In the genomic region with DNA sequence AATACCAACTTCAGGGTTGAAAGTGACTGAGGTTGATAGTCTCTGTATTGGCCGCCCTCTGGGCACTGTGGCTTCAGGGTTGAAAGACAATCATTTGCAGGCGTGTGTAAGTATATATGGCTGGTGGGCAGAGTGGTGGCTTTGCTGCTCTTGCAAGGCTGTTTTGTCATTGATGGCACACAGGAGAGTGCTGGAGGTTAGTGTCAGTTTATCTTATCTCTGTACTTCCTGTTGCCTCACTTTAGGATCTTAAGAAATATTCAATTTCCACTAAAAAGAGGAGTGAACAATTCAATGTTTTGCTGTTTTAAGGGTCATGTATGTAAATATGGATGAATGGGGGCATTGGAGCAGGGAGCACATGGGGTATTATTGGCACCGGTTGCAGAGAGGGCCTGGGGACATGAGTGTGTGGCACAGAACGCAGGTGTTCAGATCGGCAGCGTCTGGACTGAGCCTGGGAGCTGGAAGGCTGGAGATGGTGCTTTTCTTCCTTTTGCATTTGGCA, we compare ENCODE assay signal across 8 cellular contexts. TPM values are rescaled to one million over a fixed set of nuclear protein-coding genes. Genes with fewer than 3 reads are reported as not detected.
DNase-seq lines count a peak whose midpoint lies in the region; ATAC-seq, FAIRE-seq and TF ChIP-seq lines count a peak whose summit lies in the region.
"Had no signal": no experiment of that assay in that cellular context is flagged by ENCODE, and none has a peak within 500 bp of the region (broad histone marks: within the 10 kb centered on the region; RNA-seq: fewer than 3 reads in every experiment).

No MANE protein-coding gene starts in this region.

- H3K14ac ChIP-seq in IMR-90 (replicated peaks; ENCODE audit: low read depth, low read length): peak overlapping the region; percentile 22; the same call in 1 of the 2 replicates

- CTCF ChIA-PET in IMR-90 (lab: Yijun Ruan, JAX): no interaction called here
- CTCF ChIA-PET in activated CD8-positive, alpha-beta T cell treated with anti-CD3 and anti-CD28 coated beads, Interleukin-2, amount 10 ng/mL, durations not matched to agents 7 days and 5 days (lab: Charles Lee): interaction anchor here (0.6 to 6.2 kb wide), 9 partner anchors 7 to 298 kb away, joined by 3 to 54 read pairs (median 5); no protein-coding TSS in a partner anchor

- H3K27me3 ChIP-seq in IMR-90 (ENCODE audit: control insufficient read depth, insufficient read depth, low read length): no peaks in the 10 kb centered on the region

- H3K4me3 ChIP-seq in IMR-90 (ENCODE audit: insufficient read depth, low read depth, low read length): no peak overlapping the region

- DNase-seq in IMR-90 (no peak), progenitor cell of endocrine pancreas (ENCODE audit: low spot score, unreplicated experiment) (no peak), D721Med (ENCODE audit: insufficient read length, low spot score) (no peak), ureter (ENCODE audit: low spot score) (no peak)
- DNase-seq in activated CD8-positive, alpha-beta T cell treated with anti-CD3 and anti-CD28 coated beads, Interleukin-2, amount 10 ng/mL, durations not matched to agents 7 days and 5 days: peak; percentile 75

- H2AK5ac ChIP-seq in IMR-90 (ENCODE audit: low read depth, low read length): 0 out of 2 replicates have a peak overlapping the region, but pooled peaks have one; percentile 59

- H2BK15ac ChIP-seq in IMR-90 (ENCODE audit: low read depth, low read length): no peak overlapping the region; the same call in 2 of the 3 replicates

- peaks cover 31% of the 10 kb centered on the region for H4K20me1 ChIP-seq in IMR-90 (ENCODE audit: insufficient read depth, low read length)

- POLR2A ChIA-PET in IMR-90 (lab: Charles Lee; ENCODE audit: unreplicated experiment): no interaction called here
- POLR2A ChIA-PET in activated CD8-positive, alpha-beta T cell treated with anti-CD3 and anti-CD28 coated beads, Interleukin-2, amount 10 ng/mL, durations not matched to agents 7 days and 5 days (lab: Charles Lee): interaction anchor here (0.6 to 5.0 kb wide), 9 partner anchors 9 to 138 kb away, joined by 3 to 44 read pairs (median 4); no protein-coding TSS in a partner anchor

- no peaks in the 10 kb centered on the region for H3K36me3 ChIP-seq in IMR-90 (ENCODE audit: control insufficient read depth, insufficient read depth, low read length)

- peaks cover 36 to 81% of the 10 kb centered on the region in 2 experiments for H3K79me1 ChIP-seq in IMR-90 (ENCODE audit: low read depth in 1 of 2, low read length in 2 of 2)

- H3K9me3 Mint-ChIP-seq in activated CD8-positive, alpha-beta T cell treated with anti-CD3 and anti-CD28 coated beads, Interleukin-2, amount 10 ng/mL, durations not matched to agents 7 days and 5 days (ENCODE audit: insufficient read depth): no peaks in the 10 kb centered on the region
- H3K9me3 Mint-ChIP-seq in progenitor cell of endocrine pancreas (ENCODE audit: low read depth): no peaks in the 10 kb centered on the region

- no peak for TF ChIP-seq CTCF in IMR-90 (conservative IDR thresholded peaks at IDR 0.05; ENCODE audit: low read depth, low read length)
- no peak for TF ChIP-seq CTCF in progenitor cell of endocrine pancreas (IDR thresholded peaks at IDR 0.05; ENCODE audit: unreplicated experiment)
- no peak for TF ChIP-seq CTCF in D721Med (IDR thresholded peaks at IDR 0.05; ENCODE audit: insufficient read depth, missing control alignments)

- 20% methylated on average over 1 of the region's 6 CpGs; no CpG with 5 or more reads in 1 of the 2 experiments for WGBS in IMR-90 (ENCODE audit: extremely low coverage in 2 of 2, insufficient read length in 1 of 2), 2 experiments

- H3K4me1 ChIP-seq in IMR-90 (ENCODE audit: control insufficient read depth, insufficient read depth, low read length): peaks cover 16% of the 10 kb centered on the region

- H3K27ac Mint-ChIP-seq in activated CD8-positive, alpha-beta T cell treated with anti-CD3 and anti-CD28 coated beads, Interleukin-2, amount 10 ng/mL, durations not matched to agents 7 days and 5 days: peak overlapping the region; percentile 97
- peak overlapping the region; percentile 43 for H3K27ac Mint-ChIP-seq in progenitor cell of endocrine pancreas

- H3K56ac ChIP-seq in IMR-90 (ENCODE audit: extremely low read depth, insufficient read depth, low read length): no peak overlapping the region

- H3K36me3 Mint-ChIP-seq in activated CD8-positive, alpha-beta T cell treated with anti-CD3 and anti-CD28 coated beads, Interleukin-2, amount 10 ng/mL, durations not matched to agents 7 days and 5 days (ENCODE audit: low read depth): peaks cover 39% of the 10 kb centered on the region
- no peaks in the 10 kb centered on the region for H3K36me3 Mint-ChIP-seq in progenitor cell of endocrine pancreas (ENCODE audit: insufficient read depth)

- H4K91ac ChIP-seq in IMR-90 (ENCODE audit: insufficient read depth, low read depth, low read length): no peak overlapping the region

- no peak overlapping the region for H4K5ac ChIP-seq in IMR-90 (ENCODE audit: low read depth, low read length)

- H3K23ac ChIP-seq in IMR-90 (ENCODE audit: low read depth, low read length): no peak overlapping the region

- no peak overlapping the region for H3K18ac ChIP-seq in IMR-90 (ENCODE audit: low read depth, low read length)

- H2BK20ac ChIP-seq in IMR-90 (ENCODE audit: low read depth, low read length): peak overlapping the region; percentile 51

- peaks cover 90% of the 10 kb centered on the region for H3K4me1 Mint-ChIP-seq in activated CD8-positive, alpha-beta T cell treated with anti-CD3 and anti-CD28 coated beads, Interleukin-2, amount 10 ng/mL, durations not matched to agents 7 days and 5 days (ENCODE audit: low read depth)
- peaks cover 45% of the 10 kb centered on the region for H3K4me1 Mint-ChIP-seq in progenitor cell of endocrine pancreas (ENCODE audit: low read depth)

- no peaks in the 10 kb centered on the region for H3K9me3 ChIP-seq in IMR-90 (ENCODE audit: control insufficient read depth, insufficient read depth, low read length)

- no peak overlapping the region for H2AFZ ChIP-seq in IMR-90 (replicated peaks; ENCODE audit: low read length, poor library complexity)

- H4K8ac ChIP-seq in IMR-90 (ENCODE audit: low read depth in 2 of 2, low read length in 2 of 2): no peak overlapping the region

- H2BK120ac ChIP-seq in IMR-90 (ENCODE audit: low read depth, low read length): peak overlapping the region; percentile 0; the same call in 1 of the 2 replicates

- no peak overlapping the region for H2AK9ac ChIP-seq in IMR-90 (replicated peaks; ENCODE audit: low read depth, low read length, poor library complexity)

- FAIRE-seq in D721Med (lab: Jason Lieb, UNC): no peak
- FAIRE-seq: endometrium had no signal

- intact Hi-C loops in IMR-90 (cut with micrococcal nuclease): no loop called here

- dilution Hi-C loops in IMR-90 (cut with HindIII; ENCODE audit: low sequenced_read_pairs, unreplicated experiment): no loop called here

- no peak overlapping the region for H3K4me2 ChIP-seq in IMR-90 (ENCODE audit: low read depth, low read length)

- H3K4me3 Mint-ChIP-seq in activated CD8-positive, alpha-beta T cell treated with anti-CD3 and anti-CD28 coated beads, Interleukin-2, amount 10 ng/mL, durations not matched to agents 7 days and 5 days: peak overlapping the region; percentile 71
- H3K4me3 Mint-ChIP-seq in progenitor cell of endocrine pancreas (ENCODE audit: low read depth): no peak overlapping the region

- BruUV-seq in IMR-90 (replicated peaks; lab: Mats Ljungman, UMichigan): no TSS peak

- no peak for TF ChIP-seq POLR2A in IMR-90 (IDR thresholded peaks at IDR 0.05; ENCODE audit: low read depth, low read length)

- in situ Hi-C loops in IMR-90 (cut with MboI; ENCODE audit: low sequenced_read_pairs): loop anchor here (25.0 kb wide), 1 partner anchor 459 kb away; the partner anchor contains the start of genes C2orf49 and TGFBRAP1

- no peaks in the 10 kb centered on the region for H3K27me3 Mint-ChIP-seq in activated CD8-positive, alpha-beta T cell treated with anti-CD3 and anti-CD28 coated beads, Interleukin-2, amount 10 ng/mL, durations not matched to agents 7 days and 5 days (ENCODE audit: low read depth)
- no peaks in the 10 kb centered on the region for H3K27me3 Mint-ChIP-seq in progenitor cell of endocrine pancreas

- H3K9ac ChIP-seq in IMR-90 (ENCODE audit: low read depth, low read length): no peak overlapping the region

- TF ChIP-seq RAD21 in IMR-90 (IDR thresholded peaks at IDR 0.05; ENCODE audit: low read length): no peak

- peaks cover 19% of the 10 kb centered on the region for H3K9me1 ChIP-seq in IMR-90 (ENCODE audit: insufficient read depth, low read length)

- H3K27ac ChIP-seq in IMR-90 (ENCODE audit: insufficient read depth, low read length): no peak overlapping the region

- peak; percentile 30 for ATAC-seq in GM18517 (IDR thresholded peaks at IDR 0.05; ENCODE audit: unreplicated experiment)
- ATAC-seq in IMR-90 (ENCODE audit: low read depth): no peak; the same call in 1 of the 2 replicates
- peak; percentile 66 for ATAC-seq in activated CD8-positive, alpha-beta T cell treated with anti-CD3 and anti-CD28 coated beads, Interleukin-2, amount 10 ng/mL, durations not matched to agents 7 days and 5 days
- no peak for ATAC-seq in GM18868 (IDR thresholded peaks at IDR 0.05; ENCODE audit: unreplicated experiment)

- H2BK5ac ChIP-seq in IMR-90 (ENCODE audit: low read depth, low read length, poor library complexity, severe bottlenecking): no peak overlapping the region

- 0 out of 2 replicates have a peak overlapping the region, but pooled peaks have one; percentile 16 for H3K4ac ChIP-seq in IMR-90 (ENCODE audit: low read depth, low read length)

TF ChIP-seq in IMR-90, 13 proteins besides CTCF, POLR2A, EP300 and RAD21:
- TF ChIP-seq MAFK (IDR thresholded peaks at IDR 0.05; ENCODE audit: low read depth, low read length): no peak
- TF ChIP-seq BHLHE40 (IDR thresholded peaks at IDR 0.05; ENCODE audit: low read depth, low read length): no peak

RNA-seq across cellular contexts. Expression of gene NCK2, which starts 51.5 kb away (rescaled TPM):
- total RNA-seq in IMR-90 (2012; rRNA removed) (15.8 and 25.8 TPM in 2 replicates), progenitor cell of endocrine pancreas (92.5 TPM in 2 replicates), ureter (40.9 TPM)
- 22.2 and 29.5 TPM in 2 replicates for polyA plus RNA-seq in IMR-90 (2012; rRNA removed)
- 21.0 and 45.4 TPM in 2 replicates for polyA plus RNA-seq in IMR-90 (2012; cell fraction: cytosol; rRNA removed)
- polyA plus RNA-seq in IMR-90 (2012; cell fraction: nucleus; rRNA removed; ENCODE audit: low replicate concordance): 13.7 and 14.9 TPM in 2 replicates
- total RNA-seq in activated CD8-positive, alpha-beta T cell treated with anti-CD3 and anti-CD28 coated beads, Interleukin-2, amount 10 ng/mL, durations not matched to agents 7 days and 5 days: 10 to 100 TPM; 60.7 to 61.3 TPM

Comparison
In these comparisons a context has a peak if more than half of its experiments do, and no peak if none do; other contexts are left out.
1. ATAC-seq: peak in GM18517 (single experiment) and activated CD8-positive, alpha-beta T cell treated with anti-CD3 and anti-CD28 coated beads, Interleukin-2, amount 10 ng/mL, durations not matched to agents 7 days and 5 days (single experiment); none in IMR-90 (single experiment) and GM18868 (single experiment).